ENCODE assay signal across 1 cellular context in the genomic region with DNA sequence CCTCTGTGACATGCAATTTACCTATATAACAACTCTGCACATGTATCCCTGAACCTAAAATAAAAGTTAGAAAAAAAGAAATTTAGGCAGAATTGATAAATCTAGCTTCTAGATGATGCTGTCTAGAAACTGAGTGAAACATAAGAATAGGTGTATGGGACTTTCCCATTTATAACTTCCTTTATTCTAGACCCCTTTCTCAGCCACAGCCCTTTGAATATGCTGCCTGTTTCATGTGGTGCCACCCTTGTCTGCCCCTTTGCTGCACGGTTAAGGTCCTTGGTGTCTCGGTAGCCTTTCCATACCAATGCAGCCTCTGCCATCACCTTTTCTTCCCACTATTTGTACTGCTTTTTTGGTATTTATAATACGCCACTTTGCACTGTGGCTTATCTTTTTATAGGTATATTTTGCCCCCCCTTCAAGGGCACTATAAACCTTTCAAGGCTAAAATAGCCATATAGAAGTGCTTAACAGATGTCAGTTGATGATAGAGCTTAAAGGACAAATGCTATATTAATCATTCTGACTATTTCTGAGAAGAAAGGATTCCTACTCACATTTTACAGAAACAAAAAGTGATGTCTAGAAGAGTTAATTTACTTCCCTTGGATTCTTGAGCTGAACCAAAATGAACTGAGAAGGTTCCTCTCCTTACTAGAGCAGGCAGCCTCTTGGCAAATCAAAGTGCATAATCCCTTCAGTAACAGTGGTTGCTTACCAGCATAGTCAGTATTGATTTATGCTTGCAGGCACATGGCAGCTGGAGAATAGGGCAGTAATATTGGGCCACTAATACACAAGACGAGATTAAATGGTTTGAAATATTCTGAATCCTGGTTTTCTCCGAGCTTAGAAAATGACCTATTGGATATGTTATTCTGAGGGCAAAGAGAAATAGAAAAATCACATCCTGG.
TF ChIP-seq lines count a peak whose summit lies in the region.

No MANE protein-coding gene starts in this region.

TF ChIP-seq in SK-N-SH, 30 proteins besides CTCF, POLR2A, EP300 and RAD21 (continued from another document):
- TF ChIP-seq, protein P1, sequence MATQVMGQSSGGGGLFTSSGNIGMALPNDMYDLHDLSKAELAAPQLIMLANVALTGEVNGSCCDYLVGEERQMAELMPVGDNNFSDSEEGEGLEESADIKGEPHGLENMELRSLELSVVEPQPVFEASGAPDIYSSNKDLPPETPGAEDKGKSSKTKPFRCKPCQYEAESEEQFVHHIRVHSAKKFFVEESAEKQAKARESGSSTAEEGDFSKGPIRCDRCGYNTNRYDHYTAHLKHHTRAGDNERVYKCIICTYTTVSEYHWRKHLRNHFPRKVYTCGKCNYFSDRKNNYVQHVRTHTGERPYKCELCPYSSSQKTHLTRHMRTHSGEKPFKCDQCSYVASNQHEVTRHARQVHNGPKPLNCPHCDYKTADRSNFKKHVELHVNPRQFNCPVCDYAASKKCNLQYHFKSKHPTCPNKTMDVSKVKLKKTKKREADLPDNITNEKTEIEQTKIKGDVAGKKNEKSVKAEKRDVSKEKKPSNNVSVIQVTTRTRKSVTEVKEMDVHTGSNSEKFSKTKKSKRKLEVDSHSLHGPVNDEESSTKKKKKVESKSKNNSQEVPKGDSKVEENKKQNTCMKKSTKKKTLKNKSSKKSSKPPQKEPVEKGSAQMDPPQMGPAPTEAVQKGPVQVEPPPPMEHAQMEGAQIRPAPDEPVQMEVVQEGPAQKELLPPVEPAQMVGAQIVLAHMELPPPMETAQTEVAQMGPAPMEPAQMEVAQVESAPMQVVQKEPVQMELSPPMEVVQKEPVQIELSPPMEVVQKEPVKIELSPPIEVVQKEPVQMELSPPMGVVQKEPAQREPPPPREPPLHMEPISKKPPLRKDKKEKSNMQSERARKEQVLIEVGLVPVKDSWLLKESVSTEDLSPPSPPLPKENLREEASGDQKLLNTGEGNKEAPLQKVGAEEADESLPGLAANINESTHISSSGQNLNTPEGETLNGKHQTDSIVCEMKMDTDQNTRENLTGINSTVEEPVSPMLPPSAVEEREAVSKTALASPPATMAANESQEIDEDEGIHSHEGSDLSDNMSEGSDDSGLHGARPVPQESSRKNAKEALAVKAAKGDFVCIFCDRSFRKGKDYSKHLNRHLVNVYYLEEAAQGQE (IDR thresholded peaks at IDR 0.05; ENCODE audit: low read depth, low read length): no peak
- no peak for TF ChIP-seq MEF2A (IDR thresholded peaks at IDR 0.05; ENCODE audit: borderline replicate concordance, low read depth)
- no peak for TF ChIP-seq NFIC (IDR thresholded peaks at IDR 0.05; ENCODE audit: borderline replicate concordance)
- TF ChIP-seq, protein P2, sequence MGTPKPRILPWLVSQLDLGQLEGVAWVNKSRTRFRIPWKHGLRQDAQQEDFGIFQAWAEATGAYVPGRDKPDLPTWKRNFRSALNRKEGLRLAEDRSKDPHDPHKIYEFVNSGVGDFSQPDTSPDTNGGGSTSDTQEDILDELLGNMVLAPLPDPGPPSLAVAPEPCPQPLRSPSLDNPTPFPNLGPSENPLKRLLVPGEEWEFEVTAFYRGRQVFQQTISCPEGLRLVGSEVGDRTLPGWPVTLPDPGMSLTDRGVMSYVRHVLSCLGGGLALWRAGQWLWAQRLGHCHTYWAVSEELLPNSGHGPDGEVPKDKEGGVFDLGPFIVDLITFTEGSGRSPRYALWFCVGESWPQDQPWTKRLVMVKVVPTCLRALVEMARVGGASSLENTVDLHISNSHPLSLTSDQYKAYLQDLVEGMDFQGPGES (IDR thresholded peaks at IDR 0.05; ENCODE audit: low read depth, low read length): no peak
